11 cellular contexts compared by ENCODE assay signal in the genomic region with DNA sequence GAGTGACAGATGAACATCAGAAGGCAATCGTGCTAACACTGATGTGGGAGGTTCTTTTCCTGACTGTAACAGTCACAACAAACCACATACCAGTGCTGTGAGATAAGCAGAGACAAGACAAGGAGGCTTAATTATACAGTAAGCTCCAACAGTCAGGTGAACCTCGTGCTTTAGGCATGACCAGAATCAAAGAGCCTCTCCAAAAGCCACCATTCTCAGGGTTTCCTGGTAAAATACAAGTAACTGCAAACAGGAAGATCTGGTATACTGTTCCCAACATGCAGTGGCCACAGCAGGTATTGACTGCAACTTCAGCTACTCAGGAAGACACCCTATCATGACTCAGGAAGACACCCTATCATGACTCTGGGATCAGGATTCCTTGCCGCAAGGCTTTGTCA. TPM values are rescaled to one million over a fixed set of nuclear protein-coding genes. Genes with fewer than 3 reads are reported as not detected.
DNase-seq lines count a peak whose midpoint lies in the region; ATAC-seq and TF ChIP-seq lines count a peak whose summit lies in the region.
"Had no signal": no experiment of that assay in that cellular context is flagged by ENCODE, and none has a peak within 500 bp of the region (broad histone marks: within the 10 kb centered on the region; RNA-seq: fewer than 3 reads in every experiment).

No MANE protein-coding gene starts in this region.

- H3K9me2 ChIP-seq in GM23338 (ENCODE audit: insufficient read depth) (no peaks in the 10 kb centered on the region), hepatocyte (replicated peaks; ENCODE audit: insufficient read depth) (no peaks in the 10 kb centered on the region)

- H3K4me2 ChIP-seq in GM23338 (no peak overlapping the region), hepatocyte (no peak overlapping the region)

- H2AFZ ChIP-seq in GM23338 (no peak overlapping the region), hepatocyte (no peak overlapping the region)

- H3K4me3 ChIP-seq in GM23338 = no peak overlapping the region
- no peak overlapping the region for H3K4me3 ChIP-seq in hepatocyte
- H3K4me3 ChIP-seq: lower lobe of right lung had no signal

- H3F3A ChIP-seq in GM23338 (replicated peaks; ENCODE audit: low read depth) = no peaks in the 10 kb centered on the region

- peak overlapping the region; percentile 45; the same call in 1 of the 2 replicates for H3K27ac Mint-ChIP-seq in GM23338
- H3K27ac Mint-ChIP-seq in natural killer cell treated with Interleukin-12 subunit alpha and Interleukin-12 subunit beta and Interleukin-15 and Interleukin-18, amount 100 ng/mL, for 72 hours = no peak overlapping the region

- peaks cover 7% of the 10 kb centered on the region; the same call in 1 of the 3 replicates for H3K36me3 Mint-ChIP-seq in GM23338 (ENCODE audit: low read depth)
- H3K36me3 Mint-ChIP-seq in natural killer cell treated with Interleukin-12 subunit alpha and Interleukin-12 subunit beta and Interleukin-15 and Interleukin-18, amount 100 ng/mL, for 72 hours = no peaks in the 10 kb centered on the region

- WGBS in hepatocyte (ENCODE audit: low lambda C conversion rate, missing lambda C conversion rate) = 59% methylated on average over 3 of the region's 3 CpGs

- DNase-seq in AML-193 (lab: John Stamatoyannopoulos, UW) (peak; percentile 11 to 12), GM23338 (ENCODE audit: low spot score) (peak; percentile 33), SW480 (ENCODE audit: low spot score) (peak; percentile 28), hepatocyte (ENCODE audit: low spot score) (no peak), amygdala (lab: John Stamatoyannopoulos, UW) (no peak)
- DNase-seq in natural killer cell treated with Interleukin-12 subunit alpha and Interleukin-12 subunit beta and Interleukin-15 and Interleukin-18, amount 100 ng/mL, for 72 hours (ENCODE audit: low spot score) = no peak
- no peak for DNase-seq in activated CD4-positive, CD25-positive, alpha-beta regulatory T cell (lab: John Stamatoyannopoulos, UW)
- DNase-seq: GOT3, lower lobe of right lung had no signal

- H3K27ac ChIP-seq in GM23338 (ENCODE audit: low read depth) (no peak overlapping the region), hepatocyte (peak overlapping the region; percentile 24)
- H3K27ac ChIP-seq: lower lobe of right lung had no signal

- H3K79me2 ChIP-seq in GM23338 (replicated peaks; ENCODE audit: insufficient read depth) = no peaks in the 10 kb centered on the region
- no peaks in the 10 kb centered on the region for H3K79me2 ChIP-seq in hepatocyte

- ATAC-seq in GM23338 (peak; percentile 62), HG03095 (IDR thresholded peaks at IDR 0.05; ENCODE audit: unreplicated experiment) (no peak)
- ATAC-seq in natural killer cell treated with Interleukin-12 subunit alpha and Interleukin-12 subunit beta and Interleukin-15 and Interleukin-18, amount 100 ng/mL, for 72 hours = no peak
- ATAC-seq: lower lobe of right lung, Right ventricle myocardium inferior had no signal

- no peaks in the 10 kb centered on the region for H3K9me3 Mint-ChIP-seq in GM23338
- no peaks in the 10 kb centered on the region for H3K9me3 Mint-ChIP-seq in natural killer cell treated with Interleukin-12 subunit alpha and Interleukin-12 subunit beta and Interleukin-15 and Interleukin-18, amount 100 ng/mL, for 72 hours

- H3K9me3 ChIP-seq in hepatocyte (ENCODE audit: low read depth) = no peaks in the 10 kb centered on the region
- H3K9me3 ChIP-seq: lower lobe of right lung had no signal

- H3K27me3 ChIP-seq in GM23338 (ENCODE audit: insufficient read depth) (no peaks in the 10 kb centered on the region), hepatocyte (no peaks in the 10 kb centered on the region)

- H3K36me3 ChIP-seq in GM23338 (ENCODE audit: insufficient read depth) (no peaks in the 10 kb centered on the region), hepatocyte (replicated peaks; ENCODE audit: insufficient read depth, low read depth) (no peaks in the 10 kb centered on the region)
- H3K36me3 ChIP-seq: lower lobe of right lung had no signal

- peaks cover 18% of the 10 kb centered on the region for H3K4me1 ChIP-seq in GM23338 (ENCODE audit: insufficient read depth)
- no peaks in the 10 kb centered on the region for H3K4me1 ChIP-seq in hepatocyte (ENCODE audit: insufficient read depth)

- peaks cover 23% of the 10 kb centered on the region; the same call in 2 of the 3 replicates for H3K4me1 Mint-ChIP-seq in GM23338
- no peaks in the 10 kb centered on the region for H3K4me1 Mint-ChIP-seq in natural killer cell treated with Interleukin-12 subunit alpha and Interleukin-12 subunit beta and Interleukin-15 and Interleukin-18, amount 100 ng/mL, for 72 hours (ENCODE audit: low read depth in 2 of 2)

- peaks cover 2% of the 10 kb centered on the region for H3K27me3 Mint-ChIP-seq in GM23338 (ENCODE audit: insufficient read depth, low read depth, poor library complexity)
- peaks cover 22 to 41% of the 10 kb centered on the region in 2 donors for H3K27me3 Mint-ChIP-seq in natural killer cell treated with Interleukin-12 subunit alpha and Interleukin-12 subunit beta and Interleukin-15 and Interleukin-18, amount 100 ng/mL, for 72 hours

- H4K20me1 ChIP-seq in GM23338 (replicated peaks; ENCODE audit: insufficient read depth) (no peaks in the 10 kb centered on the region), hepatocyte (ENCODE audit: insufficient read depth, poor library complexity, severe bottlenecking) (no peaks in the 10 kb centered on the region)

- no peak overlapping the region for H3K4me3 Mint-ChIP-seq in GM23338
- no peak overlapping the region for H3K4me3 Mint-ChIP-seq in natural killer cell treated with Interleukin-12 subunit alpha and Interleukin-12 subunit beta and Interleukin-15 and Interleukin-18, amount 100 ng/mL, for 72 hours

- TF ChIP-seq CTCF in GM23338 (conservative IDR thresholded peaks at IDR 0.05; ENCODE audit: low read depth in 2 of 2) (no peak), hepatocyte (IDR thresholded peaks at IDR 0.05; ENCODE audit: poor library complexity) (no peak)

TF ChIP-seq in GM23338, 12 proteins besides CTCF, POLR2A, EP300 and RAD21 (continues in another document):
- no peak for TF ChIP-seq POLR2AphosphoS5 (IDR thresholded peaks at IDR 0.05; ENCODE audit: low read depth)
- no peak for TF ChIP-seq JUNB (IDR thresholded peaks at IDR 0.05; ENCODE audit: unreplicated experiment)
- no peak for TF ChIP-seq ZNF114 (CRISPR knock-in tag; IDR thresholded peaks at IDR 0.05)
- no peak for TF ChIP-seq ZNF331 (CRISPR knock-in tag; IDR thresholded peaks at IDR 0.05; ENCODE audit: low read depth)
- no peak for TF ChIP-seq EZH2phosphoT487 (IDR thresholded peaks at IDR 0.05; ENCODE audit: unreplicated experiment)
- TF ChIP-seq, protein P1, sequence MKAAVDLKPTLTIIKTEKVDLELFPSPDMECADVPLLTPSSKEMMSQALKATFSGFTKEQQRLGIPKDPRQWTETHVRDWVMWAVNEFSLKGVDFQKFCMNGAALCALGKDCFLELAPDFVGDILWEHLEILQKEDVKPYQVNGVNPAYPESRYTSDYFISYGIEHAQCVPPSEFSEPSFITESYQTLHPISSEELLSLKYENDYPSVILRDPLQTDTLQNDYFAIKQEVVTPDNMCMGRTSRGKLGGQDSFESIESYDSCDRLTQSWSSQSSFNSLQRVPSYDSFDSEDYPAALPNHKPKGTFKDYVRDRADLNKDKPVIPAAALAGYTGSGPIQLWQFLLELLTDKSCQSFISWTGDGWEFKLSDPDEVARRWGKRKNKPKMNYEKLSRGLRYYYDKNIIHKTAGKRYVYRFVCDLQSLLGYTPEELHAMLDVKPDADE (IDR thresholded peaks at IDR 0.05) = no peak
- TF ChIP-seq EZH2 (IDR thresholded peaks at IDR 0.05; ENCODE audit: low read depth, unreplicated experiment) = no peak
- TF ChIP-seq, protein P2, sequence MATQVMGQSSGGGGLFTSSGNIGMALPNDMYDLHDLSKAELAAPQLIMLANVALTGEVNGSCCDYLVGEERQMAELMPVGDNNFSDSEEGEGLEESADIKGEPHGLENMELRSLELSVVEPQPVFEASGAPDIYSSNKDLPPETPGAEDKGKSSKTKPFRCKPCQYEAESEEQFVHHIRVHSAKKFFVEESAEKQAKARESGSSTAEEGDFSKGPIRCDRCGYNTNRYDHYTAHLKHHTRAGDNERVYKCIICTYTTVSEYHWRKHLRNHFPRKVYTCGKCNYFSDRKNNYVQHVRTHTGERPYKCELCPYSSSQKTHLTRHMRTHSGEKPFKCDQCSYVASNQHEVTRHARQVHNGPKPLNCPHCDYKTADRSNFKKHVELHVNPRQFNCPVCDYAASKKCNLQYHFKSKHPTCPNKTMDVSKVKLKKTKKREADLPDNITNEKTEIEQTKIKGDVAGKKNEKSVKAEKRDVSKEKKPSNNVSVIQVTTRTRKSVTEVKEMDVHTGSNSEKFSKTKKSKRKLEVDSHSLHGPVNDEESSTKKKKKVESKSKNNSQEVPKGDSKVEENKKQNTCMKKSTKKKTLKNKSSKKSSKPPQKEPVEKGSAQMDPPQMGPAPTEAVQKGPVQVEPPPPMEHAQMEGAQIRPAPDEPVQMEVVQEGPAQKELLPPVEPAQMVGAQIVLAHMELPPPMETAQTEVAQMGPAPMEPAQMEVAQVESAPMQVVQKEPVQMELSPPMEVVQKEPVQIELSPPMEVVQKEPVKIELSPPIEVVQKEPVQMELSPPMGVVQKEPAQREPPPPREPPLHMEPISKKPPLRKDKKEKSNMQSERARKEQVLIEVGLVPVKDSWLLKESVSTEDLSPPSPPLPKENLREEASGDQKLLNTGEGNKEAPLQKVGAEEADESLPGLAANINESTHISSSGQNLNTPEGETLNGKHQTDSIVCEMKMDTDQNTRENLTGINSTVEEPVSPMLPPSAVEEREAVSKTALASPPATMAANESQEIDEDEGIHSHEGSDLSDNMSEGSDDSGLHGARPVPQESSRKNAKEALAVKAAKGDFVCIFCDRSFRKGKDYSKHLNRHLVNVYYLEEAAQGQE (IDR thresholded peaks at IDR 0.05; ENCODE audit: unreplicated experiment) = no peak

RNA-seq across cellular contexts. Expression of a gene that starts 47.3 kb away (rescaled TPM):
- 38.3 and 50.6 TPM in 2 replicates for total RNA-seq in GM23338 (2014; rRNA removed; shearing (Covaris generic))
- polyA plus RNA-seq in GM23338 (2016; fragmentation: Nextera tagmentation; extraction: Ambion mirVana) = 12.0 and 12.1 TPM in 2 replicates
- 23.3 and 25.1 TPM in 2 replicates for total RNA-seq in hepatocyte
- polyA plus RNA-seq in hepatocyte = 2.3 and 3.8 TPM in 2 replicates
- 10 to 100 TPM; 17.2 to 31.5 TPM for total RNA-seq in natural killer cell treated with Interleukin-12 subunit alpha and Interleukin-12 subunit beta and Interleukin-15 and Interleukin-18, amount 100 ng/mL, for 72 hours

Comparison
In these comparisons a context has a peak if more than half of its experiments do, and no peak if none do; other contexts are left out.
1. DNase-seq: peak in AML-193 (2 of 2), GM23338 (single experiment) and SW480 (single experiment); none in hepatocyte (single experiment), amygdala (0 of 56), natural killer cell treated with Interleukin-12 subunit alpha and Interleukin-12 subunit beta and Interleukin-15 and Interleukin-18, amount 100 ng/mL, for 72 hours (single experiment) and activated CD4-positive, CD25-positive, alpha-beta regulatory T cell (0 of 4).